8 cellular contexts compared by ENCODE assay signal in genomic region chr4:140373328-140374129, GRCh38. TPM values are rescaled to one million over a fixed set of nuclear protein-coding genes. Genes with fewer than 3 reads are reported as not detected.
DNase-seq lines count a peak whose midpoint lies in the region; ATAC-seq, FAIRE-seq and TF ChIP-seq lines count a peak whose summit lies in the region.

TSS of gene SCOC (plus strand) at chr4:140373646. CDS start at chr4:140379171, 5,525 bp downstream.

- peaks cover 47% of the 10 kb centered on the region for H3K79me2 ChIP-seq in HepG2 (ENCODE audit: insufficient read depth, low read length)

- H3K9me3 ChIP-seq in BLaER1 treated with 17β-estradiol and CSF1 and Interleukin-3, amounts not matched to agents 10 nM and 100 nM (replicated peaks in 1 of 11), result no peaks in the 10 kb centered on the region
- no peaks in the 10 kb centered on the region for H3K9me3 ChIP-seq in HepG2 (ENCODE audit: low read length)

- H3K4me2 ChIP-seq in BLaER1 treated with 17β-estradiol and CSF1 and Interleukin-3, amounts not matched to agents 10 nM and 100 nM, result peak within 1 kb of the TSS; percentile 83 to 98 (median 93)
- H3K4me2 ChIP-seq in HepG2 (ENCODE audit: low read depth, low read length), result peak within 1 kb of the TSS; percentile 94

- no TSS peak for BruUV-seq in HepG2 (replicated peaks; lab: Mats Ljungman, UMichigan)

- peaks cover 16 to 35% (median 25%) of the 10 kb centered on the region in 10 experiments for H3K4me1 ChIP-seq in BLaER1 treated with 17β-estradiol and CSF1 and Interleukin-3, amounts not matched to agents 10 nM and 100 nM
- peaks cover 45% of the 10 kb centered on the region for H3K4me1 ChIP-seq in HepG2 (ENCODE audit: insufficient read depth, low read length)

- WGBS in HepG2 (ENCODE audit: low lambda C conversion rate), result 0% methylated on average over 23 of the region's 63 CpGs

- in situ Hi-C loops in HepG2 (cut with HindIII; ENCODE audit: extremely low pct_ligation_motif_present, low pct_unique_long_range_greater_than_20kb), result no loop called here

- FAIRE-seq in HepG2 (lab: Jason Lieb, UNC), result peak; percentile 95

- H3K27me3 ChIP-seq in BLaER1 treated with 17β-estradiol and CSF1 and Interleukin-3, amounts not matched to agents 10 nM and 100 nM, result no peaks in the 10 kb centered on the region
- no peaks in the 10 kb centered on the region for H3K27me3 ChIP-seq in HepG2 (ENCODE audit: control insufficient read depth in 1 of 2, insufficient read depth in 2 of 2, low read length in 2 of 2)

- peaks cover 0 to 29% (median 18%) of the 10 kb centered on the region in 11 experiments; a peak in 12 of 22 replicates for H4K20me1 ChIP-seq in BLaER1 treated with 17β-estradiol and CSF1 and Interleukin-3, amounts not matched to agents 10 nM and 100 nM
- no peaks in the 10 kb centered on the region; the same call in none of the 2 replicates for H4K20me1 ChIP-seq in HepG2 (ENCODE audit: insufficient read depth, low read length)

- ATAC-seq in GM19351 (IDR thresholded peaks at IDR 0.05; ENCODE audit: unreplicated experiment) (peak; percentile 87), HG03521 (IDR thresholded peaks at IDR 0.05; ENCODE audit: unreplicated experiment) (peak; percentile 92), HepG2 (peak; percentile 96)

- CTCF ChIA-PET in HepG2 (lab: Yijun Ruan, JAX; ENCODE audit: low intra/inter-chr PET ratio, low total read pairs), result interaction anchor here (2.9 kb wide), 1 partner anchor 14 kb away, joined by 12 read pairs; no protein-coding TSS in a partner anchor

- H2AFZ ChIP-seq in HepG2 (ENCODE audit: low read length), result peak within 1 kb of the TSS; percentile 93

- DNase-seq in NCI-H748 (lab: John Stamatoyannopoulos, UW; ENCODE audit: unreplicated experiment), result peak; percentile 98
- peak; percentile 97 to 98 for DNase-seq in activated CD4-positive, alpha-beta T cell treated with anti-CD3 and anti-CD28 coated beads, Interleukin-2, amount 50 U/mL, for 48 hours
- DNase-seq in dermis microvascular lymphatic vessel endothelial cell (ENCODE audit: low read depth in 2 of 2), result peak; percentile 99 to 100
- peak; percentile 99 for DNase-seq in HepG2 (ENCODE audit: low spot score)
- DNase-seq in stimulated activated CD4-positive, alpha-beta T cell treated with anti-CD3 and anti-CD28 coated beads, Interleukin-4, amount 100 ng/mL, for 1 hour, result peak; percentile 95

- peak within 1 kb of the TSS; percentile 74 to 95 (median 86) for H3K4me3 ChIP-seq in BLaER1 treated with 17β-estradiol and CSF1 and Interleukin-3, amounts not matched to agents 10 nM and 100 nM
- H3K4me3 ChIP-seq in HepG2 (replicated peaks in 1 of 3; ENCODE audit: insufficient read depth in 1 of 3, low read depth in 2 of 3, low read length in 3 of 3), result peak within 1 kb of the TSS; percentile 78 to 86 (median 85)

- H3K9ac ChIP-seq in BLaER1 treated with 17β-estradiol and CSF1 and Interleukin-3, amounts not matched to agents 10 nM and 100 nM, result peak within 1 kb of the TSS; percentile 81 to 92 (median 89)
- H3K9ac ChIP-seq in HepG2 (ENCODE audit: insufficient read depth, low read depth, low read length), result peak within 1 kb of the TSS; percentile 83

- TF ChIP-seq RAD21 in HepG2 (CRISPR knock-in tag; IDR thresholded peaks at IDR 0.05), result no peak

- peak in 1 of 2 experiments; percentile 82; a peak in 3 of 4 replicates for TF ChIP-seq POLR2A in HepG2 (IDR thresholded peaks at IDR 0.05; ENCODE audit: insufficient read depth in 1 of 2, low read depth in 2 of 2, low read length in 2 of 2)

- no peak for TF ChIP-seq CTCF in HepG2 (CRISPR knock-in tag; IDR thresholded peaks at IDR 0.05)

- TF ChIP-seq EP300 in HepG2 (IDR thresholded peaks at IDR 0.05; ENCODE audit: low read depth in 2 of 2, low read length in 2 of 2) (no peak), HepG2 (CRISPR knock-in tag; IDR thresholded peaks at IDR 0.05; ENCODE audit: borderline replicate concordance) (no peak)

- H3K27ac ChIP-seq in BLaER1 treated with 17β-estradiol and CSF1 and Interleukin-3, amounts not matched to agents 10 nM and 100 nM, result peak within 1 kb of the TSS; percentile 59 to 90 (median 86); a peak in 21 of 22 replicates
- H3K27ac ChIP-seq in HepG2 (ENCODE audit: extremely low read length, insufficient read depth, low read length), result peak within 1 kb of the TSS; percentile 85

- intact Hi-C loops in HepG2 (cut with micrococcal nuclease; ENCODE audit: unreplicated experiment), result loop anchor here (1.0 to 2.0 kb wide), 4 partner anchors 15 to 382 kb away; partner anchors contain the start of genes CLGN and ELMOD2

- POLR2A ChIA-PET in HepG2 (lab: Yijun Ruan, JAX), result interaction anchor here (0.7 to 4.1 kb wide), 13 partner anchors 10 to 708 kb away, joined by 3 to 56 read pairs (median 5); partner anchors contain the start of genes CLGN, ELMOD2 and MGST2

- H3K36me3 ChIP-seq in BLaER1 treated with 17β-estradiol and CSF1 and Interleukin-3, amounts not matched to agents 10 nM and 100 nM, result no peaks in the 10 kb centered on the region
- no peaks in the 10 kb centered on the region for H3K36me3 ChIP-seq in HepG2 (replicated peaks in 1 of 2; ENCODE audit: control insufficient read depth in 1 of 2, insufficient read depth in 2 of 2, low read length in 2 of 2)

TF ChIP-seq in HepG2, 621 proteins besides CTCF, POLR2A, EP300 and RAD21 (continues in another document):
- TF ChIP-seq HIC2 (CRISPR knock-in tag; IDR thresholded peaks at IDR 0.05; ENCODE audit: low read depth) (peak; percentile 55; the same call in 1 of the 2 replicates), LCORL (IDR thresholded peaks at IDR 0.05) (no peak), LCORL (CRISPR knock-in tag; IDR thresholded peaks at IDR 0.05) (peak; percentile 82), HDAC2 (CRISPR knock-in tag; IDR thresholded peaks at IDR 0.05) (0 out of 2 replicates have a peak, but pooled peaks have one; percentile 7), BCLAF1 (IDR thresholded peaks at IDR 0.05) (no peak), ZNF501 (CRISPR knock-in tag; IDR thresholded peaks at IDR 0.05) (peak; percentile 89), MAZ (IDR thresholded peaks at IDR 0.05; ENCODE audit: borderline replicate concordance, low read depth, low read length) (0 out of 2 replicates have a peak, but pooled peaks have one; percentile 24), MAZ (CRISPR knock-in tag; IDR thresholded peaks at IDR 0.05; ENCODE audit: low read depth) (peak; percentile 38)

RNA-seq across cellular contexts. Expression of gene SCOC, which starts in this region (rescaled TPM):
- total RNA-seq in dermis microvascular lymphatic vessel endothelial cell (34.8 and 37.6 TPM in 2 replicates), HepG2 (2016; rRNA removed; fragmentation: Illumina TruSeq; extraction: Trizol) (65.2 and 109 TPM in 2 replicates)
- 13.9 and 14.2 TPM in 2 replicates for total RNA-seq in HepG2 (2016; cell fraction: cytosol; rRNA removed; fragmentation: Illumina TruSeq; extraction: Trizol; ENCODE audit: low read depth)
- 67.4 and 119 TPM in 2 replicates for total RNA-seq in HepG2 (2016; cell fraction: insoluble cytoplasmic fraction; rRNA removed; fragmentation: Illumina TruSeq; extraction: Trizol)
- 53.8 and 61.3 TPM in 2 replicates for total RNA-seq in HepG2 (2016; cell fraction: membrane; rRNA removed; fragmentation: Illumina TruSeq; extraction: Trizol)
- total RNA-seq in HepG2 (2016; cell fraction: nucleus; rRNA removed; fragmentation: Illumina TruSeq; extraction: Trizol), result 32.5 and 36.2 TPM in 2 replicates
- 32.1 and 43.8 TPM in 2 replicates for polyA plus RNA-seq in HepG2 (2011; rRNA removed)
- 13.6 and 25.8 TPM in 2 replicates for polyA plus RNA-seq in HepG2 (2011; cell fraction: cytosol; rRNA removed)
- polyA plus RNA-seq in HepG2 (2011; cell fraction: nucleus; rRNA removed), result 3.8 and 9.0 TPM in 2 replicates
- 53.3 and 65.3 TPM in 2 replicates for polyA plus RNA-seq in HepG2 (2012)
- polyA plus RNA-seq in HepG2 (2016; cell fraction: cytosol; fragmentation: Illumina TruSeq; extraction: Trizol; ENCODE audit: low read depth), result 18.3 and 24.5 TPM in 2 replicates
- polyA plus RNA-seq in HepG2 (2016; cell fraction: insoluble cytoplasmic fraction; fragmentation: Illumina TruSeq; extraction: Trizol; ENCODE audit: low read depth), result 171 and 196 TPM in 2 replicates
- 64.7 and 72.0 TPM in 2 replicates for polyA plus RNA-seq in HepG2 (2016; cell fraction: membrane; fragmentation: Illumina TruSeq; extraction: Trizol; ENCODE audit: low read depth)
- 63.8 and 74.4 TPM in 2 replicates for polyA plus RNA-seq in HepG2 (2016; cell fraction: nucleus; fragmentation: Illumina TruSeq; extraction: Trizol; ENCODE audit: insufficient read depth, low read depth)
- 0.51 and 9.0 TPM in 2 replicates for polyA minus RNA-seq in HepG2 (2011; rRNA and poly(A)+ RNA removed; ENCODE audit: low replicate concordance)
- 24.9 and 26.9 TPM in 2 replicates for polyA minus RNA-seq in HepG2 (2011; cell fraction: cytosol; rRNA and poly(A)+ RNA removed)
- 28.3 and 30.2 TPM in 2 replicates for polyA minus RNA-seq in HepG2 (2011; cell fraction: nucleus; rRNA and poly(A)+ RNA removed)

Comparison
In these comparisons a context has a peak if more than half of its experiments do, and no peak if none do; other contexts are left out.
1. Peak in every context shown above with its lines: DNase-seq, ATAC-seq, H3K4me3 ChIP-seq and H3K27ac ChIP-seq.